ENCODE assay signal across 1 cellular context in the genomic region with DNA sequence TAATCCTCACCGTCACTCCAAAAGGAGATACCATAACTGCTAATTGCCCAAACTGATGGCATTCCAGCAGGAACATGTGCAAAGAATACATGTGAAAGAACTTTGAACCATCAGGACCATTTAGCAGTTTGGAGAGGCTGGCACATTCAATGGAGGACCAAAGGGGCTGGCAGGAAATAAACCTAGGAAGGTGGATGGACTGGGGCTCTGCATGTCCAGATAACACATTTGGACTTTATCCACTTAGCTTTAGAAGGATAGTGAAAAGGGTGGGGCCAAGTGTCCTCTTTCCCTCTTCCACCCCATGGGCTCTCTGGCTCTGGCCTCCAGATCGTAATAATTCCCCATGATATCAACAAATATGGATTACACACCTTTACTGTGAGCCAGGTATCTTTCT.
TF ChIP-seq lines count a peak whose summit lies in the region.

No MANE protein-coding gene starts in this region.

TF ChIP-seq in H1, 55 proteins besides CTCF, POLR2A, EP300 and RAD21:
- no peak for TF ChIP-seq RNF2 (IDR thresholded peaks at IDR 0.05; ENCODE audit: borderline replicate concordance, low read depth, low read length, missing control alignments, poor library complexity, severe bottlenecking)
- no peak for TF ChIP-seq YY1 (IDR thresholded peaks at IDR 0.05; ENCODE audit: low read depth, low read length)
- TF ChIP-seq GTF2F1 (IDR thresholded peaks at IDR 0.05; ENCODE audit: borderline replicate concordance, low read depth, low read length) = no peak
